Comparison of ENCODE assay signal across 8 cellular contexts in the genomic region with DNA sequence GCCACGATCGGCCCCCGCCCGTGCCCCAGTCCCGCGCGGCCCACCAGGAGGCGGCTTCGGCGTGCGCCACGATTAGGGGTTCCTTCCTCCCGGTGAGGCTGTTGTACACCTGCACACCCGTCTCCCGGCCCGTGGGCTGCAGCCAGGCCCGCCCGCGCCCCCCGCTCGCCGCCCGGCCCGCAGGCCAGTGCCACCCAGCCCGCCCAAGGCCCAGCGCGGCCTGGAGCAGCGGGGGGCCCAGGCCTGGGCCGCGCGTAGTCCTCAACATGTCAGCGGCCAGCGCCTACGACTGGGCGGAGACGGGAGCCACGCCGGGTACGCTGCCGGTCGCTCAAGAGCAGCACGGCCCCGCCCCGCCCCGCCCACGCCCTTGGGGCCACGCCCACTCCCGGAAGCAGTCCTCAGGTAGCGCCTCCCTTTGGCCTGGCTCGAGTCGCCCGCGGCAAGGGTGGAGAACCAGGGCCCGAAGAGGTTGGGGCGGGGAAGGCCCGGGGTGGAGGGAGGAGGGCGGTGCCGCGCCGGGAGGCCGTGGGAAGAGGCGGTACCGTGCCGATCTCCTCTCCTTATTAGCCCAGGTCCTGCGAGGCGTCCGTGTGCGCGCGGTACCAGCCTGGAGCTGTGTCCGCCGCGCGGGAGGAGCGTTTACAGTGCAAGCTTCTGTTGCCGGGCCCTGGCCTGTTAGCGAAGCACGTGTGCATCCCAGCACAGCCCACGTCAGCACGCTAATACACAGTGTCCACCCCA.
A peak's percentile ranks its signal among the peaks of the same experiment; 100 is the strongest.
DNase-seq lines count a peak whose midpoint lies in the region; ATAC-seq lines count a peak whose summit lies in the region.

A gene with protein sequence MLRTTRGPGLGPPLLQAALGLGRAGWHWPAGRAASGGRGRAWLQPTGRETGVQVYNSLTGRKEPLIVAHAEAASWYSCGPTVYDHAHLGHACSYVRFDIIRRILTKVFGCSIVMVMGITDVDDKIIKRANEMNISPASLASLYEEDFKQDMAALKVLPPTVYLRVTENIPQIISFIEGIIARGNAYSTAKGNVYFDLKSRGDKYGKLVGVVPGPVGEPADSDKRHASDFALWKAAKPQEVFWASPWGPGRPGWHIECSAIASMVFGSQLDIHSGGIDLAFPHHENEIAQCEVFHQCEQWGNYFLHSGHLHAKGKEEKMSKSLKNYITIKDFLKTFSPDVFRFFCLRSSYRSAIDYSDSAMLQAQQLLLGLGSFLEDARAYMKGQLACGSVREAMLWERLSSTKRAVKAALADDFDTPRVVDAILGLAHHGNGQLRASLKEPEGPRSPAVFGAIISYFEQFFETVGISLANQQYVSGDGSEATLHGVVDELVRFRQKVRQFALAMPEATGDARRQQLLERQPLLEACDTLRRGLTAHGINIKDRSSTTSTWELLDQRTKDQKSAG (minus strand): TSS at position 291 of the 744 bp plus-strand sequence. CDS start 23 bp downstream, at position 268.

- peak within 1 kb of the TSS; percentile 87 to 93 (median 90) for H3K9ac ChIP-seq in BLaER1 treated with 17β-estradiol and CSF1 and Interleukin-3, amounts not matched to agents 10 nM and 100 nM

- peak within 1 kb of the TSS; percentile 64 to 89 (median 84) for H3K27ac ChIP-seq in BLaER1 treated with 17β-estradiol and CSF1 and Interleukin-3, amounts not matched to agents 10 nM and 100 nM
- H3K27ac ChIP-seq in cingulate gyrus (ENCODE audit: low read depth, low read length) (peak within 1 kb of the TSS; percentile 58), layer of hippocampus (ENCODE audit: low read depth, low read length) (peak within 1 kb of the TSS; percentile 74)

- H3K36me3 ChIP-seq in BLaER1 treated with 17β-estradiol and CSF1 and Interleukin-3, amounts not matched to agents 10 nM and 100 nM, result peaks cover 16 to 31% (median 26%) of the 10 kb centered on the region in 11 experiments

- H3K4me2 ChIP-seq in BLaER1 treated with 17β-estradiol and CSF1 and Interleukin-3, amounts not matched to agents 10 nM and 100 nM, result peak within 1 kb of the TSS; percentile 87 to 99 (median 92)

- no peaks in the 10 kb centered on the region for H3K9me3 ChIP-seq in BLaER1 treated with 17β-estradiol and CSF1 and Interleukin-3, amounts not matched to agents 10 nM and 100 nM (replicated peaks in 1 of 11)

- ATAC-seq in GM19328 (IDR thresholded peaks at IDR 0.05; ENCODE audit: unreplicated experiment) (peak; percentile 96), HG03469 (IDR thresholded peaks at IDR 0.05; ENCODE audit: unreplicated experiment) (peak; percentile 77)

- H3K4me3 ChIP-seq in BLaER1 treated with 17β-estradiol and CSF1 and Interleukin-3, amounts not matched to agents 10 nM and 100 nM, result peak within 1 kb of the TSS; percentile 72 to 89 (median 83)

- DNase-seq in NCI-H526 treated with DMSO at 0.1 percent for 48 hours (lab: John Stamatoyannopoulos, UW), result peak; percentile 97
- peak; percentile 95 for DNase-seq in activated CD4-positive, alpha-beta T cell treated with anti-CD3 and anti-CD28 coated beads for 48 hours
- peak; percentile 91 to 93 for DNase-seq in stimulated activated CD4-positive, alpha-beta T cell treated with anti-CD3 and anti-CD28 coated beads, Interleukin-1b, Interleukin-23, amount 100 ng/mL, for 4 hours (ENCODE audit: low read depth in 2 of 2)

- H3K27me3 ChIP-seq in BLaER1 treated with 17β-estradiol and CSF1 and Interleukin-3, amounts not matched to agents 10 nM and 100 nM, result no peaks in the 10 kb centered on the region
- no peaks in the 10 kb centered on the region for H3K27me3 ChIP-seq in layer of hippocampus (ENCODE audit: control insufficient read depth, insufficient read depth, low read length)

- H3K4me1 ChIP-seq in BLaER1 treated with 17β-estradiol and CSF1 and Interleukin-3, amounts not matched to agents 10 nM and 100 nM, result peaks cover 46 to 69% (median 56%) of the 10 kb centered on the region in 10 experiments

- H4K20me1 ChIP-seq in BLaER1 treated with 17β-estradiol and CSF1 and Interleukin-3, amounts not matched to agents 10 nM and 100 nM, result peaks cover 0 to 29% (median 0%) of the 10 kb centered on the region in 11 experiments; a peak in 5 of 22 replicates

Comparison
In these comparisons a context has a peak if more than half of its experiments do, and no peak if none do; other contexts are left out.
1. Peak in every context shown above with its lines: DNase-seq, ATAC-seq, H3K4me3 ChIP-seq and H3K27ac ChIP-seq.